8 cellular contexts compared by ENCODE assay signal in the genomic region with DNA sequence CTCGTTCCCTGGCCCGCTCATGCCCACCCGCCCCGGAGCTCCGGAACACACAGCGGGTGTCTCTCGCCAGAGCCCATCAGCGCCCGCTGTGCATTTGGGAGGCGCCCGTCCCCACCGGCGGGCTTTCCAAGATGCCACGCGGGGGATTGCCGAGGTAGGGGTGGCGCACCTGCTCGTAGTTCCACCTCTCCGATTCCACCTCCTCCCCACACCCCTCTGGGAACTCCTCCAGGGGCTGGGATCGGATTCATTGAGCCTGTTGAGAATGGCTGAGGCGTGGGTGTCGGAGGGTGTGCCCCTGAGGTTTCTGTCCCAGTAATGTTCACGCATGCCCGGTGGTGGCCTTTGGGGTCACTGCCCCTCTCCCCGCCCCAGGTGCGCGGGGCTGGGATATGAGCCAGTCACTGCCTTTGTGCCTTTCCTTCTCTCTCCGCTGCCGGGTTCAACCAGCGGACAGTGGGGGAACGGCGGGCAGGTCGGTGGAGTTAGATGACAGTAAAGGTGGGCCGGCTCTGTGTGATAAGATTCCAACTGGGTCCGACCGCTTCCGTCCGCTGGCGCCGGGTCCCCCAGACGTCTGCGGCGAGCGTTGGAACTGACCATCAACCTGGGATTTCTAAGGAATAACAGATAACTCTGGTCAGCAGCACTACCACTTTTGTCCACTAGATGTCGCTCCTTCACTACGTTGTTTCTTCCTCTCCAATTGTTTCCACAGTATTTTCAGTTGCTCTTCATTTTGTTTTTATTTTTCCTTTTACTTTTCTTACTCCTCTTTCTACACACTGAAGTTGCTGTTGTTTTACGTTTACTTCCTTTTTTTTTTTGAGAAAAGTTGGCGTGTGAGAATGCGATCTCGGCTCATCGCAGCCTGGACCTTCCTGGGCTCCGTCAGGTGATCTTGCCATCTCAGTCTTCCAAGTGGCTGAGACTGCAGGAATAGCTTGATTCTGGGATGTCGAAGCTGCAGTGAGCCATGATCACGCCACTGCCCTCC.
DNase-seq lines count a peak whose midpoint lies in the region; ATAC-seq and TF ChIP-seq lines count a peak whose summit lies in the region.

No MANE protein-coding gene starts in this region.

- TF ChIP-seq EP300 in esophagus muscularis mucosa (IDR thresholded peaks at IDR 0.05) = no peak

- peaks cover 4 to 12% (median 12%) of the 10 kb centered on the region in 3 donors for H3K4me1 Mint-ChIP-seq in naive B cell

- DNase-seq in AG09319 (ENCODE audit: extremely low read depth, low read depth) (peak; percentile 31), NT2/D1 (ENCODE audit: low read depth, low spot score) (peak; percentile 70), activated T-cell treated with anti-CD3 and anti-CD28 coated beads for 48 hours (ENCODE audit: low read depth) (peak; percentile 30), esophagus muscularis mucosa (ENCODE audit: extremely low spot score) (no peak), naive B cell (peak; percentile 37)
- DNase-seq in stimulated activated naive CD4-positive, alpha-beta T cell (lab: John Stamatoyannopoulos, UW) = peak; percentile 16 to 74 (median 36)

- H3K27me3 Mint-ChIP-seq in naive B cell = peaks cover 0 to 28% (median 7%) of the 10 kb centered on the region in 3 donors

- intact Hi-C loops in esophagus muscularis mucosa (cut with DNase I) = loop anchor here (1.0 to 10.0 kb wide), 2 partner anchors 178 to 1136 kb away; a partner anchor contains a TSS

- no peak overlapping the region for H3K27ac ChIP-seq in esophagus muscularis mucosa (replicated peaks in 1 of 4)

- WGBS in esophagus muscularis mucosa = 14% methylated on average over 50 of the region's 54 CpGs

- TF ChIP-seq CTCF in AG09319 (IDR thresholded peaks at IDR 0.05; ENCODE audit: low read depth, low read length) (peak; percentile 92), esophagus muscularis mucosa (IDR thresholded peaks at IDR 0.05) (peak; percentile 90 to 98 (median 98))

- H3K4me1 ChIP-seq in NT2/D1 (ENCODE audit: insufficient read depth, insufficient read length) = peaks cover 2% of the 10 kb centered on the region
- peaks cover 0 to 12% (median 9%) of the 10 kb centered on the region in 4 donors for H3K4me1 ChIP-seq in esophagus muscularis mucosa

- TF ChIP-seq POLR2A in esophagus muscularis mucosa (IDR thresholded peaks at IDR 0.05; ENCODE audit: low read depth) = no peak

- H3K9me3 Mint-ChIP-seq in naive B cell = peaks cover 0 to 1% (median 0%) of the 10 kb centered on the region in 7 donors

- H3K27ac Mint-ChIP-seq in naive B cell = peak overlapping the region in 3 of 6 donors; percentile 11 to 79 (median 78)

- H3K4me3 Mint-ChIP-seq in naive B cell = peak overlapping the region; percentile 3 to 86 (median 64)

- H3K4me3 ChIP-seq in NT2/D1 (ENCODE audit: insufficient read length, low read depth) = peak overlapping the region; percentile 34
- peak overlapping the region; percentile 38 to 48 (median 44) for H3K4me3 ChIP-seq in esophagus muscularis mucosa

- H3K36me3 ChIP-seq in NT2/D1 (ENCODE audit: insufficient read depth, insufficient read length, low read length) (no peaks in the 10 kb centered on the region), esophagus muscularis mucosa (no peaks in the 10 kb centered on the region)

- peak; percentile 69 for ATAC-seq in GM18508 (IDR thresholded peaks at IDR 0.05; ENCODE audit: insufficient read depth, unreplicated experiment)
- peak; percentile 84 for ATAC-seq in HG03378 (IDR thresholded peaks at IDR 0.05; ENCODE audit: unreplicated experiment)
- ATAC-seq in naive B cell (ENCODE audit: low read depth in 2 of 2) = peak; percentile 28 to 32

- peak overlapping the region; percentile 67 for H3K9ac ChIP-seq in NT2/D1 (ENCODE audit: insufficient read length, low read depth)

- H3K27me3 ChIP-seq in NT2/D1 (ENCODE audit: insufficient read depth, insufficient read length) = no peaks in the 10 kb centered on the region
- H3K27me3 ChIP-seq in esophagus muscularis mucosa = peaks cover 0 to 18% (median 5%) of the 10 kb centered on the region in 4 donors

- H3K36me3 Mint-ChIP-seq in naive B cell = no peaks in the 10 kb centered on the region

- H3K9me3 ChIP-seq in NT2/D1 (ENCODE audit: insufficient read depth, low read length) (no peaks in the 10 kb centered on the region), esophagus muscularis mucosa (no peaks in the 10 kb centered on the region)

Comparison
In these comparisons a context has a peak if more than half of its experiments do, and no peak if none do; other contexts are left out.
1. ATAC-seq: peak in every context shown above with its lines; median percentile 84 in HG03378; 69 in GM18508; 30 in naive B cell.